Comparison of ENCODE assay signal across 10 cellular contexts in the genomic region with DNA sequence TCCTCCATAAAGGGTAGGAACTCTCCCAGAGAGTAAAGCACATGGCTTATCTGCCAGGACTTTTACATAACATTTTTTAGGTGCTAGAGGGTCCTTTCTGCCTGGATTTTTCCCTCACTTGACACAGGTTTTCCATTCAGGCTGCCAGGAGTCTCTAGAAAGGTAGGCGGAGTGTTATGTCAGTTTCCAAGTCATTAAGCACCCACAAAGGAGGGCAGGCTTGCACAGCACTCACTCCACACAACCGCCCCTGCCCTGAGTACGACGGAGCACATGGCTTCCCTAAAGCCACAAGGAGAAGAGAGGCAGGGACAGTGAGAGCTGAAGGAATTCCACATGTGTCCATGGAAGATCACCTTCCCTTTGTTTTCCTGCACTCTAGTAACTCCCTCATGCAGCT. TPM values are rescaled to one million over a fixed set of nuclear protein-coding genes. Genes with fewer than 3 reads are reported as not detected.
A peak's percentile ranks its signal among the peaks of the same experiment; 100 is the strongest.
DNase-seq lines count a peak whose midpoint lies in the region; ATAC-seq, FAIRE-seq and TF ChIP-seq lines count a peak whose summit lies in the region.
"Had no signal": no experiment of that assay in that cellular context is flagged by ENCODE, and none has a peak within 500 bp of the region (broad histone marks: within the 10 kb centered on the region; RNA-seq: fewer than 3 reads in every experiment).

No MANE protein-coding gene starts in this region.

- no peak for ATAC-seq in effector memory CD8-positive, alpha-beta T cell (replicated peaks)
- no peak for ATAC-seq in HG02870 (IDR thresholded peaks at IDR 0.05; ENCODE audit: unreplicated experiment)

- peaks cover 90% of the 10 kb centered on the region for H3K4me1 ChIP-seq in CD4-positive, alpha-beta memory T cell (ENCODE audit: insufficient read depth, low read length)
- H3K4me1 ChIP-seq in neutrophil (ENCODE audit: control insufficient read depth in 1 of 2, insufficient read depth in 1 of 2, low read depth in 1 of 2, low read length in 1 of 2) = peaks cover 14 to 21% of the 10 kb centered on the region in 2 experiments

- intact Hi-C loops in CD4-positive, alpha-beta memory T cell (cut with micrococcal nuclease) = loop anchor here (5.0 kb wide), 1 partner anchor 38 kb away; no protein-coding TSS in a partner anchor

- H3K27me3 ChIP-seq in CD4-positive, alpha-beta memory T cell (ENCODE audit: insufficient read depth, low read length) = no peaks in the 10 kb centered on the region
- H3K27me3 ChIP-seq in neutrophil = no peaks in the 10 kb centered on the region

- H3K36me3 Mint-ChIP-seq in CD4-positive, alpha-beta memory T cell = peaks cover 11 to 35% of the 10 kb centered on the region in 2 donors
- H3K36me3 Mint-ChIP-seq in effector memory CD8-positive, alpha-beta T cell (ENCODE audit: insufficient read depth) = peaks cover 20% of the 10 kb centered on the region

- POLR2A ChIA-PET in CD4-positive, alpha-beta memory T cell (lab: Charles Lee; ENCODE audit: partially characterized antibody) = no interaction called here

- no peaks in the 10 kb centered on the region for H3K27me3 Mint-ChIP-seq in CD4-positive, alpha-beta memory T cell
- H3K27me3 Mint-ChIP-seq in effector memory CD8-positive, alpha-beta T cell = no peaks in the 10 kb centered on the region

- H3K27ac ChIP-seq in CD4-positive, alpha-beta memory T cell (ENCODE audit: low read depth, low read length) = no peak overlapping the region
- H3K27ac ChIP-seq in neutrophil = peak overlapping the region; percentile 25

- H3K4me1 Mint-ChIP-seq in CD4-positive, alpha-beta memory T cell = peaks cover 67 to 89% (median 79%) of the 10 kb centered on the region in 4 donors
- H3K4me1 Mint-ChIP-seq in effector memory CD8-positive, alpha-beta T cell (ENCODE audit: low read depth in 2 of 2) = peaks cover 69 to 71% of the 10 kb centered on the region in 2 donors

- peak overlapping the region in 7 of 8 donors; percentile 13 to 65 (median 51) for H3K4me3 Mint-ChIP-seq in CD4-positive, alpha-beta memory T cell
- peak overlapping the region; percentile 11 to 28 for H3K4me3 Mint-ChIP-seq in effector memory CD8-positive, alpha-beta T cell

- peak overlapping the region; percentile 48 to 87 (median 83) for H3K27ac Mint-ChIP-seq in CD4-positive, alpha-beta memory T cell
- peak overlapping the region; percentile 71 to 88 for H3K27ac Mint-ChIP-seq in effector memory CD8-positive, alpha-beta T cell

- CTCF ChIA-PET in CD4-positive, alpha-beta memory T cell (lab: Charles Lee; ENCODE audit: partially characterized antibody) = interaction anchor here (1.3 to 1.6 kb wide), 2 partner anchors 39 to 152 kb away, joined by 3 to 7 read pairs; no protein-coding TSS in a partner anchor

- H3K36me3 ChIP-seq in CD4-positive, alpha-beta memory T cell (ENCODE audit: insufficient read depth, low read length) = no peaks in the 10 kb centered on the region
- peaks cover 12% of the 10 kb centered on the region for H3K36me3 ChIP-seq in neutrophil

- no peak overlapping the region for H3K4me3 ChIP-seq in CD4-positive, alpha-beta memory T cell (ENCODE audit: low read length in 2 of 2)
- H3K4me3 ChIP-seq in neutrophil (ENCODE audit: low read depth in 1 of 2, low read length in 1 of 2) = no peak overlapping the region

- no peak for DNase-seq in CD4-positive, alpha-beta memory T cell
- peak; percentile 73 for DNase-seq in NCI-H2107 treated with DMSO at 0.1 percent for 48 hours (lab: John Stamatoyannopoulos, UW; ENCODE audit: unreplicated experiment)
- DNase-seq in effector memory CD8-positive, alpha-beta T cell = no peak
- no peak for DNase-seq in HT-29 (ENCODE audit: low spot score)
- no peak for DNase-seq in RKO (ENCODE audit: low spot score)
- no peak for DNase-seq in HTR-8/SVneo (ENCODE audit: insufficient read length, low spot score)
- DNase-seq: activated naive CD4-positive, alpha-beta T cell; left cardiac atrium had no signal

- no peak for TF ChIP-seq CTCF in neutrophil (IDR thresholded peaks at IDR 0.05)

- FAIRE-seq in HTR-8/SVneo (lab: Jason Lieb, UNC) = no peak

- H3K9me3 ChIP-seq in CD4-positive, alpha-beta memory T cell (ENCODE audit: control insufficient read depth in 1 of 2, low read length in 2 of 2) = no peaks in the 10 kb centered on the region
- H3K9me3 ChIP-seq in neutrophil = no peaks in the 10 kb centered on the region

- H3K9me3 Mint-ChIP-seq in CD4-positive, alpha-beta memory T cell = no peaks in the 10 kb centered on the region
- no peaks in the 10 kb centered on the region for H3K9me3 Mint-ChIP-seq in effector memory CD8-positive, alpha-beta T cell

RNA-seq across cellular contexts. Expression of a gene that starts 55.7 kb away (rescaled TPM):
- 100 to 1,000 TPM; 244 to 255 TPM for total RNA-seq in CD4-positive, alpha-beta memory T cell
- 100 to 1,000 TPM; 436 to 602 TPM for polyA plus RNA-seq in CD4-positive, alpha-beta memory T cell
- total RNA-seq in HT-29 (2014; rRNA removed; shearing (Covaris generic)) = 71.9 and 87.3 TPM in 2 replicates
